In the genomic region with DNA sequence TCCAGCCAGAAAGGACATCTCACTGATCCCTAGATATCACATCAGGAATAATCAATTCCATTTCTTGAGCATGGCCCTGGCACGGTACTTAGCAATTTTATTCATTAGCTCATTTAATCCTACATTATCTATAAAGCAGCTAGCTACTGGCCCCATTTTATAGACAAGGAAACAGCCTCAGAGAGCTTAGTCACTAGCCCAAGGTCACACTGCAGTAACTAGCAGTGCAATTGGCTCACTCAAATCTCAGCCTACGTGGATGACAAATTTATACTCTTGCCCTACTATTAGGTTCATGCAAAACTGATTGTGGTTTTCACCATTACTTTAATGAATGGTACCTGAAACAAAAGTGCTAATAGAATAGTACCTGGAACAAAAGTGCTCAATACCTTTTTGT, we compare ENCODE assay signal across 17 cellular contexts. TPM values are rescaled to one million over a fixed set of nuclear protein-coding genes. Genes with fewer than 3 reads are reported as not detected.
DNase-seq lines count a peak whose midpoint lies in the region; ATAC-seq and TF ChIP-seq lines count a peak whose summit lies in the region.
"Had no signal": no experiment of that assay in that cellular context is flagged by ENCODE, and none has a peak within 500 bp of the region (broad histone marks: within the 10 kb centered on the region; RNA-seq: fewer than 3 reads in every experiment).

No MANE protein-coding gene starts in this region.

- intact Hi-C loops in right lobe of liver (cut with DNase I) (no loop called here), tibial artery (cut with DNase I; ENCODE audit: low total_unique reads) (no loop called here)

- 45% methylated on average over 2 of the region's 2 CpGs for WGBS in right lobe of liver (ENCODE audit: insufficient coverage, low coverage, low lambda C conversion rate, missing lambda C conversion rate)

- H3K9me3 ChIP-seq in right lobe of liver: no peaks in the 10 kb centered on the region
- H3K9me3 ChIP-seq in tibial artery: no peaks in the 10 kb centered on the region
- H3K9me3 ChIP-seq: BLaER1 had no signal

- ATAC-seq in right lobe of liver (peak in 3 of 4 donors; percentile 12 to 66 (median 26)), GM21576 (IDR thresholded peaks at IDR 0.05; ENCODE audit: unreplicated experiment) (no peak)
- ATAC-seq: HCT116, K562 had no signal

- TF ChIP-seq POLR2A in right lobe of liver (IDR thresholded peaks at IDR 0.05): no peak

- H3K4me3 ChIP-seq in LNCaP clone FGC (ENCODE audit: low read depth, low read length): no peak overlapping the region
- H3K4me3 ChIP-seq in epithelial cell of esophagus (ENCODE audit: low read length): no peak overlapping the region
- no peak overlapping the region for H3K4me3 ChIP-seq in right lobe of liver
- peak overlapping the region in 1 of 2 donors; percentile 0 for H3K4me3 ChIP-seq in tibial artery
- H3K4me3 ChIP-seq: BLaER1, cardiac muscle cell, K562 had no signal

- H3K36me3 ChIP-seq in right lobe of liver (no peaks in the 10 kb centered on the region), tibial artery (peaks cover 0 to 10% (median 0%) of the 10 kb centered on the region in 3 donors)
- H3K36me3 ChIP-seq: BLaER1, cardiac muscle cell had no signal

- H3K27me3 ChIP-seq in right lobe of liver: no peaks in the 10 kb centered on the region
- H3K27me3 ChIP-seq in tibial artery: no peaks in the 10 kb centered on the region
- H3K27me3 ChIP-seq: BLaER1, cardiac muscle cell had no signal

- H3K27ac ChIP-seq in right lobe of liver (peak overlapping the region; percentile 53 to 67 (median 55)), tibial artery (peak overlapping the region; percentile 78 to 86)
- H3K27ac ChIP-seq: BLaER1, cardiac muscle cell had no signal

- no peak for TF ChIP-seq CTCF in LNCaP clone FGC (IDR thresholded peaks at IDR 0.05; ENCODE audit: control insufficient read depth, extremely low read depth, insufficient read depth)
- no peak for TF ChIP-seq CTCF in epithelial cell of esophagus (IDR thresholded peaks at IDR 0.05; ENCODE audit: insufficient read depth, low read depth, low read length, missing control alignments)
- no peak for TF ChIP-seq CTCF in right lobe of liver (IDR thresholded peaks at IDR 0.05)
- no peak for TF ChIP-seq CTCF in tibial artery (IDR thresholded peaks at IDR 0.05)

- H3K4me1 ChIP-seq in right lobe of liver (peaks cover 0 to 50% (median 24%) of the 10 kb centered on the region in 4 donors), tibial artery (peaks cover 0 to 80% (median 55%) of the 10 kb centered on the region in 4 donors)

- DNase-seq in LNCaP clone FGC (ENCODE audit: low read depth) (peak; percentile 13), epithelial cell of esophagus (ENCODE audit: low read depth) (peak; percentile 63), right lobe of liver (no peak), tibial artery (no peak), NCI-H510A treated with DMSO at 0.1 percent for 48 hours (lab: John Stamatoyannopoulos, UW) (no peak), NCI-H774 (lab: John Stamatoyannopoulos, UW) (no peak)
- DNase-seq: activated CD4-positive, alpha-beta T cell treated with anti-CD3 and anti-CD28 coated beads for 48 hours; DMS79 treated with DMSO at 0.1 percent for 48 hours; islet precursor cell; NCI-H1048; NCI-H2171; SHP77 had no signal

RNA-seq across cellular contexts. Expression of gene NUAK1, which starts 41.7 kb away (rescaled TPM):
- total RNA-seq in right lobe of liver: 10 to 100 TPM in 1 of 6 experiments, 1 to 10 TPM in 5; 2.0 to 11.0 (median 3.5) TPM

Comparison
In these comparisons a context has a peak if more than half of its experiments do, and no peak if none do; other contexts are left out.
1. DNase-seq: peak in LNCaP clone FGC (single experiment) and epithelial cell of esophagus (single experiment); none in right lobe of liver (0 of 3), tibial artery (0 of 2), NCI-H510A treated with DMSO at 0.1 percent for 48 hours (single experiment) and NCI-H774 (single experiment).